8 cellular contexts compared by ENCODE assay signal in genomic region chr11:126440792-126441514, GRCh38.
DNase-seq lines count a peak whose midpoint lies in the region; ATAC-seq and TF ChIP-seq lines count a peak whose summit lies in the region.

No MANE protein-coding gene starts in this region.

- no peaks in the 10 kb centered on the region for H3K36me3 Mint-ChIP-seq in activated CD8-positive, alpha-beta memory T cell treated with anti-CD3 and anti-CD28 coated beads, Interleukin-2, amount 10 ng/mL, durations not matched to agents 7 days and 5 days

- no peaks in the 10 kb centered on the region for H3K9me3 ChIP-seq in BLaER1 treated with 17β-estradiol and CSF1 and Interleukin-3, amounts not matched to agents 10 nM and 100 nM (replicated peaks in 1 of 11)
- H3K9me3 ChIP-seq in HUES64 (ENCODE audit: insufficient read depth, low read depth, low read length), result no peaks in the 10 kb centered on the region
- no peaks in the 10 kb centered on the region for H3K9me3 ChIP-seq in NT2/D1 (ENCODE audit: insufficient read depth, low read length)

- ATAC-seq in GM19397 (IDR thresholded peaks at IDR 0.05; ENCODE audit: unreplicated experiment), result peak; percentile 61
- peak; percentile 79 for ATAC-seq in activated CD8-positive, alpha-beta memory T cell treated with anti-CD3 and anti-CD28 coated beads, Interleukin-2, amount 10 ng/mL, durations not matched to agents 7 days and 5 days

- no peaks in the 10 kb centered on the region for H3K36me3 ChIP-seq in BLaER1 treated with 17β-estradiol and CSF1 and Interleukin-3, amounts not matched to agents 10 nM and 100 nM
- H3K36me3 ChIP-seq in HUES64 (ENCODE audit: insufficient read depth, low read length) (no peaks in the 10 kb centered on the region), NT2/D1 (ENCODE audit: insufficient read depth, insufficient read length, low read length) (no peaks in the 10 kb centered on the region)

- peak; percentile 69 for DNase-seq in NT2/D1 (ENCODE audit: low read depth, low spot score)
- peak; percentile 78 for DNase-seq in activated CD8-positive, alpha-beta memory T cell treated with anti-CD3 and anti-CD28 coated beads, Interleukin-2, amount 10 ng/mL, durations not matched to agents 7 days and 5 days
- no peak for DNase-seq in epithelial cell of proximal tubule (ENCODE audit: low read depth)
- DNase-seq in mucosa of gallbladder (ENCODE audit: low spot score), result peak; percentile 70
- DNase-seq in stimulated activated CD8-positive, alpha-beta memory T cell treated with anti-CD3 and anti-CD28 coated beads, Interleukin-4, amount 100 ng/mL, for 24 hours (ENCODE audit: low read depth), result peak; percentile 56

- 12% methylated on average over 21 of the region's 21 CpGs for WGBS in HUES64

- no peak overlapping the region for H3K27ac ChIP-seq in BLaER1 treated with 17β-estradiol and CSF1 and Interleukin-3, amounts not matched to agents 10 nM and 100 nM
- H3K27ac ChIP-seq in HUES64 (ENCODE audit: low read depth, low read length), result no peak overlapping the region

- peak; percentile 89 for TF ChIP-seq CTCF in epithelial cell of proximal tubule (conservative IDR thresholded peaks at IDR 0.05; ENCODE audit: low read depth, low read length)

- no peak overlapping the region for H3K4me3 ChIP-seq in BLaER1 treated with 17β-estradiol and CSF1 and Interleukin-3, amounts not matched to agents 10 nM and 100 nM
- H3K4me3 ChIP-seq in HUES64 (ENCODE audit: low read length) (peak overlapping the region; percentile 28; the same call in 1 of the 2 replicates), NT2/D1 (ENCODE audit: insufficient read length, low read depth) (peak overlapping the region; percentile 12), epithelial cell of proximal tubule (ENCODE audit: low read depth, low read length) (no peak overlapping the region)

- no peak overlapping the region for H3K27ac Mint-ChIP-seq in activated CD8-positive, alpha-beta memory T cell treated with anti-CD3 and anti-CD28 coated beads, Interleukin-2, amount 10 ng/mL, durations not matched to agents 7 days and 5 days

- H3K4me3 Mint-ChIP-seq in activated CD8-positive, alpha-beta memory T cell treated with anti-CD3 and anti-CD28 coated beads, Interleukin-2, amount 10 ng/mL, durations not matched to agents 7 days and 5 days, result no peak overlapping the region

- H3K27me3 Mint-ChIP-seq in activated CD8-positive, alpha-beta memory T cell treated with anti-CD3 and anti-CD28 coated beads, Interleukin-2, amount 10 ng/mL, durations not matched to agents 7 days and 5 days, result peaks cover 15% of the 10 kb centered on the region

- peak overlapping the region in 3 of 11 experiments; percentile 27 to 43 (median 34); a peak in 4 of 22 replicates for H3K9ac ChIP-seq in BLaER1 treated with 17β-estradiol and CSF1 and Interleukin-3, amounts not matched to agents 10 nM and 100 nM
- H3K9ac ChIP-seq in HUES64 (ENCODE audit: low read depth, low read length), result no peak overlapping the region
- H3K9ac ChIP-seq in NT2/D1 (ENCODE audit: insufficient read length, low read depth), result peak overlapping the region; percentile 75

- peaks cover 0 to 12% (median 0%) of the 10 kb centered on the region in 11 experiments; a peak in 2 of 22 replicates for H4K20me1 ChIP-seq in BLaER1 treated with 17β-estradiol and CSF1 and Interleukin-3, amounts not matched to agents 10 nM and 100 nM

- H3K9me3 Mint-ChIP-seq in activated CD8-positive, alpha-beta memory T cell treated with anti-CD3 and anti-CD28 coated beads, Interleukin-2, amount 10 ng/mL, durations not matched to agents 7 days and 5 days (ENCODE audit: low read depth), result no peaks in the 10 kb centered on the region

- H3K4me1 Mint-ChIP-seq in activated CD8-positive, alpha-beta memory T cell treated with anti-CD3 and anti-CD28 coated beads, Interleukin-2, amount 10 ng/mL, durations not matched to agents 7 days and 5 days, result peaks cover 3% of the 10 kb centered on the region

- peaks cover 11 to 100% (median 87%) of the 10 kb centered on the region in 10 experiments for H3K4me1 ChIP-seq in BLaER1 treated with 17β-estradiol and CSF1 and Interleukin-3, amounts not matched to agents 10 nM and 100 nM
- H3K4me1 ChIP-seq in HUES64 (ENCODE audit: insufficient read depth, low read length) (peaks cover 15% of the 10 kb centered on the region), NT2/D1 (ENCODE audit: insufficient read depth, insufficient read length) (peaks cover 11% of the 10 kb centered on the region)

- H3K4me2 ChIP-seq in BLaER1 treated with 17β-estradiol and CSF1 and Interleukin-3, amounts not matched to agents 10 nM and 100 nM, result peak overlapping the region; percentile 56 to 98 (median 81)

- CTCF ChIA-PET in activated CD8-positive, alpha-beta memory T cell treated with anti-CD3 and anti-CD28 coated beads, Interleukin-2, amount 10 ng/mL, durations not matched to agents 7 days and 5 days (lab: Charles Lee), result interaction anchor here (0.7 to 7.8 kb wide), 15 partner anchors 9 to 550 kb away, joined by 3 to 109 read pairs (median 7); no protein-coding TSS in a partner anchor

- peaks cover 0 to 18% (median 0%) of the 10 kb centered on the region in 11 experiments; a peak in 4 of 22 replicates for H3K27me3 ChIP-seq in BLaER1 treated with 17β-estradiol and CSF1 and Interleukin-3, amounts not matched to agents 10 nM and 100 nM
- H3K27me3 ChIP-seq in HUES64 (ENCODE audit: insufficient read depth, low read length) (no peaks in the 10 kb centered on the region), NT2/D1 (ENCODE audit: insufficient read depth, insufficient read length) (no peaks in the 10 kb centered on the region)

Comparison
In these comparisons a context has a peak if more than half of its experiments do, and no peak if none do; other contexts are left out.
1. H3K4me3 ChIP-seq: peak in HUES64 (single experiment) and NT2/D1 (single experiment); none in BLaER1 treated with 17β-estradiol and CSF1 and Interleukin-3, amounts not matched to agents 10 nM and 100 nM (0 of 10) and epithelial cell of proximal tubule (single experiment).